In the genomic region with DNA sequence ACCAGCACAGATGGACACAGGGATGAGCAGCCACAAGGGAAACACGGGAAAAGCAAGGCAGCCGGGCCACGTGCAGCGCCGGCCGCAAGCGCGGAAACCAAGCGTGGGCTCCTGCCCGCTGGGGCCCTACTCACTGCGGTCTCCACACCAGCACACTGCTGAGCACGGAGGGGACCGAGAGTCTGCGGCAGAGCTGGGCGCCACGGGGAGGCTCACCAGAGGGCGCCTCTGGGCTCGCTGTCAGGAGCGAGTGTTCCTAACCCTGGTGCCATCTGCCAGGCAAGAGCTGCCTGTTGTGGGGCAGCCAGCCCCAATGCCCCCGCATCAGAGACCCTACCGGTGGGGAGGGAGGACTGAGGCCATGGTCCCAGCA, we compare ENCODE assay signal across 8 cellular contexts. TPM values are rescaled to one million over a fixed set of nuclear protein-coding genes. Genes with fewer than 3 reads are reported as not detected.
A peak's percentile ranks its signal among the peaks of the same experiment; 100 is the strongest.
DNase-seq lines count a peak whose midpoint lies in the region; ATAC-seq and TF ChIP-seq lines count a peak whose summit lies in the region.

No MANE protein-coding gene starts in this region.

- H3K27ac Mint-ChIP-seq in natural killer cell, result peak overlapping the region; percentile 93

- no peak for TF ChIP-seq POLR2A in NB4 (IDR thresholded peaks at IDR 0.05; ENCODE audit: extremely low read depth, insufficient read length)

- no peak overlapping the region for H3K4me3 ChIP-seq in NB4 (ENCODE audit: low read depth, low read length)

- no peaks in the 10 kb centered on the region for H3K36me3 Mint-ChIP-seq in natural killer cell

- DNase-seq in CD1c-positive myeloid dendritic cell (ENCODE audit: extremely low spot score) (peak; percentile 90), NB4 (ENCODE audit: low read depth) (no peak), epidermal melanocyte (ENCODE audit: insufficient read length, low spot score) (peak; percentile 43), natural killer cell (peak; percentile 69)
- peak; percentile 38 for DNase-seq in activated CD8-positive, alpha-beta memory T cell treated with anti-CD3 and anti-CD28 coated beads, Interleukin-2, amount 50 U/mL, for 1 hour (ENCODE audit: extremely low read depth)
- DNase-seq in stimulated activated naive CD4-positive, alpha-beta T cell (lab: John Stamatoyannopoulos, UW), result peak; percentile 24 to 69 (median 55)

- H3K9me3 Mint-ChIP-seq in natural killer cell, result no peaks in the 10 kb centered on the region

- TF ChIP-seq CTCF in NB4 (IDR thresholded peaks at IDR 0.05; ENCODE audit: low read depth, low read length) (peak; percentile 3), natural killer cell (IDR thresholded peaks at IDR 0.05) (peak; percentile 29)

- H3K4me3 Mint-ChIP-seq in natural killer cell, result peak overlapping the region; percentile 92

- peak; percentile 31 for ATAC-seq in GM21390 (IDR thresholded peaks at IDR 0.05; ENCODE audit: unreplicated experiment)
- ATAC-seq in natural killer cell, result peak; percentile 77 to 87 (median 86)
- no peak for ATAC-seq in HG02973 (IDR thresholded peaks at IDR 0.05; ENCODE audit: unreplicated experiment)

- intact Hi-C loops in natural killer cell (cut with micrococcal nuclease), result loop anchor here (2.0 kb wide), 1 partner anchor 29 kb away; no protein-coding TSS in a partner anchor

- peaks cover 30 to 56% of the 10 kb centered on the region in 2 donors for H3K4me1 Mint-ChIP-seq in natural killer cell

- no peaks in the 10 kb centered on the region for H3K27me3 Mint-ChIP-seq in natural killer cell (ENCODE audit: low read depth in 2 of 2)

RNA-seq across cellular contexts. Expression of gene MPND, which starts 26.5 kb away (rescaled TPM):
- total RNA-seq in natural killer cell, result 10 to 100 TPM; 30.4 to 38.4 (median 31.1) TPM

RNA-seq across cellular contexts. Expression of gene SH3GL1, which starts 30.5 kb away (rescaled TPM):
- total RNA-seq in natural killer cell, result 10 to 100 TPM; 43.9 to 55.7 (median 49.2) TPM

RNA-seq across cellular contexts. Expression of gene STAP2, which starts 31.2 kb away (rescaled TPM):
- 1 to 10 TPM; 1.4 to 3.3 (median 2.0) TPM for total RNA-seq in natural killer cell

RNA-seq across cellular contexts. Expression of gene CHAF1A, which starts 32.6 kb away (rescaled TPM):
- 10 to 100 TPM; 34.4 to 40.8 (median 35.2) TPM for total RNA-seq in natural killer cell
